Comparison of ENCODE assay signal across 19 cellular contexts in genomic region chr3:96069065-96069464, GRCh38.
DNase-seq lines count a peak whose midpoint lies in the region; ATAC-seq and TF ChIP-seq lines count a peak whose summit lies in the region.
"Had no signal": no experiment of that assay in that cellular context is flagged by ENCODE, and none has a peak within 500 bp of the region (broad histone marks: within the 10 kb centered on the region; RNA-seq: fewer than 3 reads in every experiment).

No MANE protein-coding gene starts in this region.

- H3K27me3 ChIP-seq in gastroesophageal sphincter (no peaks in the 10 kb centered on the region), neuronal stem cell (ENCODE audit: control insufficient read depth in 3 of 3, insufficient read depth in 3 of 3, low read depth in 1 of 3, low read length in 3 of 3) (no peaks in the 10 kb centered on the region), upper lobe of right lung (no peaks in the 10 kb centered on the region)
- H3K27me3 ChIP-seq: BLaER1 treated with 17β-estradiol and CSF1 and Interleukin-3, amounts not matched to agents 10 nM and 100 nM had no signal

- H3K4me2 ChIP-seq in neuronal stem cell (ENCODE audit: insufficient read depth, low read length, poor library complexity, severe bottlenecking), result no peak overlapping the region
- H3K4me2 ChIP-seq: BLaER1 treated with 17β-estradiol and CSF1 and Interleukin-3, amounts not matched to agents 10 nM and 100 nM had no signal

- no peak overlapping the region for H3K4me3 ChIP-seq in gastroesophageal sphincter
- peak overlapping the region in 1 of 2 donors; percentile 50 for H3K4me3 ChIP-seq in neuronal stem cell (ENCODE audit: low read length in 2 of 2)
- no peak overlapping the region for H3K4me3 ChIP-seq in upper lobe of right lung
- H3K4me3 ChIP-seq: BLaER1 treated with 17β-estradiol and CSF1 and Interleukin-3, amounts not matched to agents 10 nM and 100 nM had no signal

- no peak overlapping the region for H3K27ac ChIP-seq in gastroesophageal sphincter
- H3K27ac ChIP-seq in neuronal stem cell (replicated peaks; ENCODE audit: low read length), result no peak overlapping the region
- H3K27ac ChIP-seq in upper lobe of right lung, result no peak overlapping the region
- H3K27ac ChIP-seq: BLaER1 treated with 17β-estradiol and CSF1 and Interleukin-3, amounts not matched to agents 10 nM and 100 nM; C4-2B had no signal

- no peaks in the 10 kb centered on the region for H3K4me1 ChIP-seq in gastroesophageal sphincter
- H3K4me1 ChIP-seq in neuronal stem cell (ENCODE audit: control insufficient read depth in 2 of 2, insufficient read depth in 1 of 2, low read depth in 1 of 2, low read length in 2 of 2), result no peaks in the 10 kb centered on the region
- no peaks in the 10 kb centered on the region for H3K4me1 ChIP-seq in upper lobe of right lung
- H3K4me1 ChIP-seq: BLaER1 treated with 17β-estradiol and CSF1 and Interleukin-3, amounts not matched to agents 10 nM and 100 nM; Caco-2 had no signal

- no peak overlapping the region for H3K4ac ChIP-seq in neuronal stem cell (ENCODE audit: low read length)

- no peak overlapping the region for H2BK120ac ChIP-seq in neuronal stem cell (ENCODE audit: low read depth, low read length)

- H3K14ac ChIP-seq in neuronal stem cell (ENCODE audit: low read length), result peak overlapping the region; percentile 97

- no peak overlapping the region for H2AFZ ChIP-seq in neuronal stem cell (ENCODE audit: low read length)

- DNase-seq in neuronal stem cell (ENCODE audit: low spot score) (no peak), upper lobe of right lung (peak; percentile 20), glomerular visceral epithelial cell (ENCODE audit: extremely low spot score) (no peak), HEK293T (ENCODE audit: extremely low spot score) (no peak)
- no peak for DNase-seq in stimulated activated effector memory CD8-positive, alpha-beta T cell treated with anti-CD3 and anti-CD28 coated beads, Interleukin-12 subunit alpha, Interleukin-12 subunit beta, amount 100 ng/mL, for 72 hours (ENCODE audit: low spot score in 2 of 2)
- DNase-seq in NK-92 treated with Interleukin-12 subunit alpha and Interleukin-12 subunit beta, amount 100 ng/mL, for 24 hours (lab: John Stamatoyannopoulos, UW), result no peak
- DNase-seq: 8988T; AML-193; Caco-2; Calu3; CD4-positive, alpha-beta T cell; CD8-positive, alpha-beta T cell; DMS79 treated with DMSO at 0.1 percent for 48 hours; GF-D8 had no signal

- H3K9ac ChIP-seq in neuronal stem cell (ENCODE audit: low read depth, low read length, poor library complexity), result no peak overlapping the region
- H3K9ac ChIP-seq: BLaER1 treated with 17β-estradiol and CSF1 and Interleukin-3, amounts not matched to agents 10 nM and 100 nM had no signal

- peaks cover 0 to 6% (median 0%) of the 10 kb centered on the region in 3 donors for H3K9me3 ChIP-seq in gastroesophageal sphincter
- H3K9me3 ChIP-seq in neuronal stem cell (replicated peaks in 1 of 2; ENCODE audit: control insufficient read depth in 2 of 2, insufficient read depth in 1 of 2, low read depth in 1 of 2, low read length in 2 of 2), result peaks cover 0 to 2% of the 10 kb centered on the region in 2 donors
- no peaks in the 10 kb centered on the region for H3K9me3 ChIP-seq in upper lobe of right lung
- H3K9me3 ChIP-seq: Caco-2 had no signal

- H2BK15ac ChIP-seq in neuronal stem cell (ENCODE audit: low read length), result peak overlapping the region; percentile 58

- no peak overlapping the region for H4K91ac ChIP-seq in neuronal stem cell (ENCODE audit: low read depth, low read length, poor library complexity)

- no CpG with 5 or more reads among the region's 1 CpG for WGBS in gastroesophageal sphincter (ENCODE audit: low coverage in 1 of 2), 2 donors
- no CpG with 5 or more reads among the region's 1 CpG for WGBS in neuronal stem cell (ENCODE audit: extremely low coverage in 2 of 2, insufficient read length in 2 of 2, insufficient replicate concordance in 1 of 2), 2 donors

- H4K8ac ChIP-seq in neuronal stem cell (ENCODE audit: low read depth, low read length), result no peak overlapping the region

- peak overlapping the region; percentile 30 for H2BK12ac ChIP-seq in neuronal stem cell (ENCODE audit: low read length)

- no peaks in the 10 kb centered on the region for H3K4me1 Mint-ChIP-seq in stimulated activated effector memory CD8-positive, alpha-beta T cell treated with anti-CD3 and anti-CD28 coated beads, Interleukin-12 subunit alpha, Interleukin-12 subunit beta, amount 100 ng/mL, for 72 hours
- H3K4me1 Mint-ChIP-seq: B cell had no signal

- H3K36me3 Mint-ChIP-seq in stimulated activated effector memory CD8-positive, alpha-beta T cell treated with anti-CD3 and anti-CD28 coated beads, Interleukin-12 subunit alpha, Interleukin-12 subunit beta, amount 100 ng/mL, for 72 hours, result no peaks in the 10 kb centered on the region
- H3K36me3 Mint-ChIP-seq: CD8-positive, alpha-beta T cell had no signal

- H3K23ac ChIP-seq in neuronal stem cell (ENCODE audit: low read depth, low read length, poor library complexity), result no peak overlapping the region

- no peak for TF ChIP-seq POLR2A in gastroesophageal sphincter (IDR thresholded peaks at IDR 0.05)

- no peak overlapping the region for H2AK5ac ChIP-seq in neuronal stem cell (ENCODE audit: low read depth, low read length)

- CTCF ChIA-PET in HEK293T (lab: Yijun Ruan, JAX), result no interaction called here

- H3K36me3 ChIP-seq in gastroesophageal sphincter (no peaks in the 10 kb centered on the region), neuronal stem cell (replicated peaks in 1 of 2; ENCODE audit: control insufficient read depth in 2 of 2, insufficient read depth in 2 of 2, low read length in 2 of 2) (no peaks in the 10 kb centered on the region), upper lobe of right lung (no peaks in the 10 kb centered on the region)
- H3K36me3 ChIP-seq: BLaER1 treated with 17β-estradiol and CSF1 and Interleukin-3, amounts not matched to agents 10 nM and 100 nM had no signal

- H3K79me1 ChIP-seq in neuronal stem cell (ENCODE audit: low read depth, low read length), result no peaks in the 10 kb centered on the region

- H2BK5ac ChIP-seq in neuronal stem cell (ENCODE audit: low read length), result no peak overlapping the region

- peaks cover 3% of the 10 kb centered on the region for H3K9me3 Mint-ChIP-seq in stimulated activated effector memory CD8-positive, alpha-beta T cell treated with anti-CD3 and anti-CD28 coated beads, Interleukin-12 subunit alpha, Interleukin-12 subunit beta, amount 100 ng/mL, for 72 hours

- POLR2A ChIA-PET in HEK293T (lab: Yijun Ruan, JAX), result no interaction called here

- TF ChIP-seq CTCF in gastroesophageal sphincter (IDR thresholded peaks at IDR 0.05), result no peak
- TF ChIP-seq CTCF in upper lobe of right lung (IDR thresholded peaks at IDR 0.05), result no peak

- H3K4me3 Mint-ChIP-seq in stimulated activated effector memory CD8-positive, alpha-beta T cell treated with anti-CD3 and anti-CD28 coated beads, Interleukin-12 subunit alpha, Interleukin-12 subunit beta, amount 100 ng/mL, for 72 hours, result no peak overlapping the region
- H3K4me3 Mint-ChIP-seq: B cell; CD4-positive, alpha-beta T cell; CD8-positive, alpha-beta T cell had no signal

- intact Hi-C loops in upper lobe of right lung (cut with DNase I), result no loop called here

- no peak overlapping the region for H3K27ac Mint-ChIP-seq in stimulated activated effector memory CD8-positive, alpha-beta T cell treated with anti-CD3 and anti-CD28 coated beads, Interleukin-12 subunit alpha, Interleukin-12 subunit beta, amount 100 ng/mL, for 72 hours
- H3K27ac Mint-ChIP-seq: B cell; CD4-positive, alpha-beta T cell; CD8-positive, alpha-beta T cell had no signal

- TF ChIP-seq EP300 in gastroesophageal sphincter (IDR thresholded peaks at IDR 0.05), result no peak

- H3K18ac ChIP-seq in neuronal stem cell (ENCODE audit: low read length), result no peak overlapping the region

- ATAC-seq in gastroesophageal sphincter (peak; percentile 22), upper lobe of right lung (peak; percentile 27), HG02884 (IDR thresholded peaks at IDR 0.05; ENCODE audit: unreplicated experiment) (no peak)
- peak; percentile 43 for ATAC-seq in stimulated activated effector memory CD8-positive, alpha-beta T cell treated with anti-CD3 and anti-CD28 coated beads, Interleukin-12 subunit alpha, Interleukin-12 subunit beta, amount 100 ng/mL, for 72 hours
- ATAC-seq: CD8-positive, alpha-beta T cell had no signal

TF ChIP-seq in HEK293T, 16 proteins besides CTCF, POLR2A, EP300 and RAD21:
- TF ChIP-seq CTBP1 (IDR thresholded peaks at IDR 0.05; ENCODE audit: borderline replicate concordance), result no peak
- TF ChIP-seq FOXA1 (IDR thresholded peaks at IDR 0.05), result no peak
